28 cellular contexts compared by ENCODE assay signal in genomic region chr6:151263967-151264366, GRCh38. TPM values are rescaled to one million over a fixed set of nuclear protein-coding genes. Genes with fewer than 3 reads are reported as not detected.
A peak's percentile ranks its signal among the peaks of the same experiment; 100 is the strongest.
DNase-seq lines count a peak whose midpoint lies in the region; ATAC-seq, FAIRE-seq and TF ChIP-seq lines count a peak whose summit lies in the region.
"Had no signal": no experiment of that assay in that cellular context is flagged by ENCODE, and none has a peak within 500 bp of the region (broad histone marks: within the 10 kb centered on the region; RNA-seq: fewer than 3 reads in every experiment).

No MANE protein-coding gene starts in this region.

- no peak overlapping the region for H2AFZ ChIP-seq in trophoblast cell (ENCODE audit: insufficient read depth, low read length, poor library complexity)
- H2AFZ ChIP-seq: parathyroid adenoma had no signal

- no peaks in the 10 kb centered on the region for H3K27me3 ChIP-seq in trophoblast cell (ENCODE audit: insufficient read depth, low read length)
- H3K27me3 ChIP-seq: gastrocnemius medialis had no signal

- no peak overlapping the region for H2BK12ac ChIP-seq in trophoblast cell (ENCODE audit: low read length)

- H3K9me3 Mint-ChIP-seq in chondrocyte (ENCODE audit: low read depth) = no peaks in the 10 kb centered on the region
- H3K9me3 Mint-ChIP-seq in activated T-helper 17 cell treated with anti-CD3 and anti-CD28 coated beads, Interleukin-2, amount 50 U/mL, for 72 hours = no peaks in the 10 kb centered on the region
- H3K9me3 Mint-ChIP-seq: activated B cell treated with CpG ODN at 0.5 μM for 24 hours, brain, natural killer cell had no signal

- H3K4me1 ChIP-seq in trophoblast cell (ENCODE audit: control insufficient read depth in 1 of 2, insufficient read depth in 2 of 2, low read length in 2 of 2) = no peaks in the 10 kb centered on the region
- H3K4me1 ChIP-seq: gastrocnemius medialis, parathyroid adenoma had no signal

- H3K79me2 ChIP-seq in trophoblast cell (ENCODE audit: control insufficient read depth, insufficient read depth, low read length, poor library complexity) = no peaks in the 10 kb centered on the region
- H3K79me2 ChIP-seq: parathyroid adenoma had no signal

- no peak overlapping the region for H2BK120ac ChIP-seq in trophoblast cell (ENCODE audit: insufficient read depth, low read length, poor library complexity)

- H3K27ac ChIP-seq in trophoblast cell (ENCODE audit: low read depth, low read length) = no peak overlapping the region
- H3K27ac ChIP-seq: gastrocnemius medialis, parathyroid adenoma, skin epidermis had no signal

- WGBS in trophoblast cell (ENCODE audit: extremely low coverage, insufficient coverage, insufficient read length) = no CpG with 5 or more reads among the region's 3 CpGs

- H3K36me3 ChIP-seq in trophoblast cell (ENCODE audit: control insufficient read depth in 1 of 2, insufficient read depth in 2 of 2, low read length in 2 of 2) = no peaks in the 10 kb centered on the region
- H3K36me3 ChIP-seq: gastrocnemius medialis had no signal

- no peaks in the 10 kb centered on the region for H3K79me1 ChIP-seq in trophoblast cell (ENCODE audit: low read length)

- H3K4ac ChIP-seq in trophoblast cell (ENCODE audit: low read depth, low read length) = no peak overlapping the region

- DNase-seq in chondrocyte (ENCODE audit: low spot score) (no peak), left ventricle myocardium superior (peak; percentile 60), trophoblast cell (no peak), NCI-H82 treated with DMSO at 0.1 percent for 48 hours (lab: John Stamatoyannopoulos, UW; ENCODE audit: unreplicated experiment) (no peak), H54 (ENCODE audit: insufficient read length, low spot score) (no peak)
- DNase-seq: activated B cell treated with CpG ODN at 0.5 μM for 24 hours; activated CD4-positive, alpha-beta T cell treated with anti-CD3 and anti-CD28 coated beads, Interleukin-2, amount 50 U/mL, for 4 hours; activated CD8-positive, alpha-beta memory T cell treated with anti-CD3 and anti-CD28 coated beads, Interleukin-2, amount 50 U/mL, for 4 hours; activated effector memory CD4-positive, alpha-beta T cell treated with anti-CD3 and anti-CD28 coated beads, Interleukin-2, amount 50 U/mL, for 16 hours; dermis blood vessel endothelial cell; DMS53; GF-D8; natural killer cell; NCI-H1694 treated with DMSO at 0.1 percent for 48 hours; NCI-H2171 treated with DMSO at 0.1 percent for 48 hours; NCI-H524 treated with DMSO at 0.1 percent for 48 hours; RPMI8226; stimulated activated CD4-positive, alpha-beta T cell treated with anti-CD3 and anti-CD28 coated beads, Interleukin-1b, Interleukin-23, amount 100 ng/mL, for 48 hours; substantia nigra; T1000 had no signal

- no peak for TF ChIP-seq CTCF in chondrocyte (IDR thresholded peaks at IDR 0.05)

- peak overlapping the region; percentile 69 for H3K18ac ChIP-seq in trophoblast cell (ENCODE audit: low read length)

- no peak overlapping the region for H2AK5ac ChIP-seq in trophoblast cell (ENCODE audit: low read length)

- ATAC-seq in left ventricle myocardium superior (peak; percentile 78), HG02938 (IDR thresholded peaks at IDR 0.05; ENCODE audit: unreplicated experiment) (no peak)
- ATAC-seq in activated T-helper 17 cell treated with anti-CD3 and anti-CD28 coated beads, Interleukin-2, amount 50 U/mL, for 72 hours (replicated peaks) = no peak
- ATAC-seq: natural killer cell, SK-N-SH treated with all-trans-retinoic acid at 6 μM for 48 hours had no signal

- H3K4me1 Mint-ChIP-seq in chondrocyte (ENCODE audit: low read depth) = peaks cover 46% of the 10 kb centered on the region
- H3K4me1 Mint-ChIP-seq in activated T-helper 17 cell treated with anti-CD3 and anti-CD28 coated beads, Interleukin-2, amount 50 U/mL, for 72 hours = no peaks in the 10 kb centered on the region
- H3K4me1 Mint-ChIP-seq: activated B cell treated with CpG ODN at 0.5 μM for 24 hours, natural killer cell had no signal

- H3K4me3 Mint-ChIP-seq in chondrocyte (ENCODE audit: unreplicated experiment) = no peak overlapping the region
- no peak overlapping the region for H3K4me3 Mint-ChIP-seq in activated T-helper 17 cell treated with anti-CD3 and anti-CD28 coated beads, Interleukin-2, amount 50 U/mL, for 72 hours
- H3K4me3 Mint-ChIP-seq: activated B cell treated with CpG ODN at 0.5 μM for 24 hours, brain, natural killer cell had no signal

- H3K27me3 Mint-ChIP-seq in chondrocyte (ENCODE audit: low read depth) = no peaks in the 10 kb centered on the region
- peaks cover 22% of the 10 kb centered on the region for H3K27me3 Mint-ChIP-seq in activated T-helper 17 cell treated with anti-CD3 and anti-CD28 coated beads, Interleukin-2, amount 50 U/mL, for 72 hours

- H3K14ac ChIP-seq in trophoblast cell (ENCODE audit: low read length) = no peak overlapping the region

- peaks cover 2% of the 10 kb centered on the region for H3K36me3 Mint-ChIP-seq in chondrocyte (ENCODE audit: low read depth)
- H3K36me3 Mint-ChIP-seq in activated T-helper 17 cell treated with anti-CD3 and anti-CD28 coated beads, Interleukin-2, amount 50 U/mL, for 72 hours (ENCODE audit: low read depth) = no peaks in the 10 kb centered on the region
- H3K36me3 Mint-ChIP-seq: natural killer cell had no signal

- H4K8ac ChIP-seq in trophoblast cell (ENCODE audit: low read depth, low read length) = no peak overlapping the region

- peak overlapping the region; percentile 54 for H3K27ac Mint-ChIP-seq in chondrocyte (ENCODE audit: unreplicated experiment)
- no peak overlapping the region for H3K27ac Mint-ChIP-seq in activated T-helper 17 cell treated with anti-CD3 and anti-CD28 coated beads, Interleukin-2, amount 50 U/mL, for 72 hours
- H3K27ac Mint-ChIP-seq: activated B cell treated with CpG ODN at 0.5 μM for 24 hours, natural killer cell had no signal

- no peak overlapping the region for H3K23ac ChIP-seq in trophoblast cell (ENCODE audit: low read length)

- no peak overlapping the region for H3K9ac ChIP-seq in trophoblast cell (ENCODE audit: low read length)
- H3K9ac ChIP-seq: parathyroid adenoma had no signal

- no peak for TF ChIP-seq POLR2A in H54 (IDR thresholded peaks at IDR 0.05; ENCODE audit: low read depth, low read length)

- FAIRE-seq in H54 (lab: Jason Lieb, UNC) = no peak
- FAIRE-seq: endothelial cell of umbilical vein had no signal

- H4K91ac ChIP-seq in trophoblast cell (ENCODE audit: low read depth, low read length) = no peak overlapping the region

- H2BK5ac ChIP-seq in trophoblast cell (ENCODE audit: low read depth, low read length, poor library complexity) = no peak overlapping the region

- intact Hi-C loops in left ventricle myocardium superior (cut with micrococcal nuclease) = no loop called here

- no peaks in the 10 kb centered on the region for H3K9me3 ChIP-seq in trophoblast cell (ENCODE audit: insufficient read depth, low read depth, low read length)
- H3K9me3 ChIP-seq: gastrocnemius medialis had no signal

- no peak overlapping the region for H3K4me2 ChIP-seq in trophoblast cell (ENCODE audit: low read length)

- H4K12ac ChIP-seq in trophoblast cell (ENCODE audit: low read depth, low read length) = no peak overlapping the region

- H3K4me3 ChIP-seq in trophoblast cell (ENCODE audit: low read depth, low read length) = no peak overlapping the region
- H3K4me3 ChIP-seq: gastrocnemius medialis, skin epidermis had no signal

RNA-seq across cellular contexts. Expression of gene AKAP12, which starts 24.2 kb away (rescaled TPM):
- 75.5 to 184 TPM (median 176 TPM) in 3 replicates for total RNA-seq in chondrocyte
- total RNA-seq in left ventricle myocardium superior = 15.1 TPM
- polyA plus RNA-seq in trophoblast cell (2013) = 30.2 and 30.9 TPM in 2 replicates
- total RNA-seq in activated T-helper 17 cell treated with anti-CD3 and anti-CD28 coated beads, Interleukin-2, amount 50 U/mL, for 72 hours = under 1 TPM; 0.35 to 0.79 TPM
